Comparison of ENCODE assay signal across 20 cellular contexts in the genomic region with DNA sequence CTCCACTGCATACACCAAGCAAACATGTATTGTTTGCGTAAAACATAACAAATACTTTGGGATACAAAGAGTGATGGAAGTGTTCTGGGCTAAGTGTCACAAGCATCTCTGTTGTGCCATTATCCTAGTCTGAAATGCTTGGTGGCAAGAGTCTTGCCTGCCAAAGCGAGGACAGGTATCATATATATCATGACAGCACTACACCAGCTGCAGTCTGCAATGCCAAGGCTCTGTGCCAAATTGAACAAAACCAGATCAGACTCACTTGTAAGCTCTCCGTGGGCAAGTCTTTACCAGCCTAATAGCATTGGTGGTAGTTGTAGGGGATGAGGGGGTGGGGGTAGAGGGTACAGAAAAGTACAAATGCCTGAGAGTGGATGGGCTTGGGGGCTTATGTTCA.
A peak's percentile ranks its signal among the peaks of the same experiment; 100 is the strongest.
DNase-seq lines count a peak whose midpoint lies in the region; ATAC-seq, FAIRE-seq and TF ChIP-seq lines count a peak whose summit lies in the region.
"Had no signal": no experiment of that assay in that cellular context is flagged by ENCODE, and none has a peak within 500 bp of the region (broad histone marks: within the 10 kb centered on the region; RNA-seq: fewer than 3 reads in every experiment).

No MANE protein-coding gene starts in this region.

- H3K9me2 ChIP-seq in PC-3 (replicated peaks; ENCODE audit: low read length): no peaks in the 10 kb centered on the region

- H3K9ac ChIP-seq in GM12878 (ENCODE audit: control insufficient read depth, insufficient read depth, low read length): no peak overlapping the region
- H3K9ac ChIP-seq in PC-3 (ENCODE audit: low read length): no peak overlapping the region
- H3K9ac ChIP-seq: neural progenitor cell had no signal

- H2AFZ ChIP-seq in GM12878 (ENCODE audit: control insufficient read depth, low read depth, low read length): no peak overlapping the region
- H2AFZ ChIP-seq in PC-3 (ENCODE audit: low read length): no peak overlapping the region
- H2AFZ ChIP-seq: neural progenitor cell had no signal

- no peaks in the 10 kb centered on the region for H3K9me3 ChIP-seq in GM12878 (replicated peaks; ENCODE audit: control insufficient read depth, insufficient read depth, low read length)
- H3K9me3 ChIP-seq in PC-3 (ENCODE audit: low read length): no peaks in the 10 kb centered on the region
- H3K9me3 ChIP-seq: mucosa of descending colon had no signal

- no peak for TF ChIP-seq EP300 in GM12878 (IDR thresholded peaks at IDR 0.05; ENCODE audit: borderline replicate concordance in 1 of 2, control insufficient read depth in 1 of 2, low read depth in 2 of 2, low read length in 2 of 2)

- H3K4me3 ChIP-seq in GM12878 (no peak overlapping the region), H7 (ENCODE audit: insufficient read depth, low read depth, low read length) (no peak overlapping the region), PC-3 (ENCODE audit: low read length) (no peak overlapping the region)
- H3K4me3 ChIP-seq: mucosa of descending colon, neural progenitor cell, SK-N-MC had no signal

- BruUV-seq in GM12878 (replicated peaks; lab: Mats Ljungman, UMichigan) (no TSS peak), PC-3 (replicated peaks; lab: Mats Ljungman, UMichigan) (no TSS peak)

- WGBS in GM12878 (ENCODE audit: insufficient coverage, insufficient replicate concordance, low lambda C conversion rate, missing lambda C conversion rate): 29% methylated on average over 3 of the region's 3 CpGs

- no peak for TF ChIP-seq RAD21 in GM12878 (IDR thresholded peaks at IDR 0.05; ENCODE audit: insufficient read depth, low read depth, low read length)

- H3K4me2 ChIP-seq in GM12878 (ENCODE audit: control insufficient read depth, insufficient read depth): no peak overlapping the region
- H3K4me2 ChIP-seq in PC-3 (ENCODE audit: low read length): no peak overlapping the region

- H3K27me3 ChIP-seq in GM12878 (replicated peaks in 1 of 2; ENCODE audit: control insufficient read depth in 2 of 2, insufficient read depth in 2 of 2, low read length in 1 of 2) (no peaks in the 10 kb centered on the region), H7 (ENCODE audit: control insufficient read depth, insufficient read depth, low read length) (no peaks in the 10 kb centered on the region), PC-3 (ENCODE audit: low read length) (peaks cover 75% of the 10 kb centered on the region)
- H3K27me3 ChIP-seq: neural progenitor cell had no signal

- no peaks in the 10 kb centered on the region for H3K36me3 ChIP-seq in GM12878 (ENCODE audit: control insufficient read depth in 2 of 2, insufficient read depth in 2 of 2, low read length in 1 of 2)
- H3K36me3 ChIP-seq in H7 (replicated peaks; ENCODE audit: control insufficient read depth, insufficient read depth, low read length): no peaks in the 10 kb centered on the region
- no peaks in the 10 kb centered on the region for H3K36me3 ChIP-seq in PC-3 (ENCODE audit: low read depth, low read length)
- H3K36me3 ChIP-seq: neural progenitor cell had no signal

- in situ Hi-C loops in GM12878 (cut with MboI): no loop called here

- H3K27ac ChIP-seq in GM12878 (ENCODE audit: control insufficient read depth, insufficient read depth): no peak overlapping the region
- H3K27ac ChIP-seq in PC-3 (ENCODE audit: low read length): no peak overlapping the region
- H3K27ac ChIP-seq: C4-2B, neural progenitor cell, SK-N-MC had no signal

- SMC1A ChIA-PET in GM12878 (lab: Charles Lee; ENCODE audit: uncharacterized antibody, unreplicated experiment): no interaction called here

- TF ChIP-seq CTCF in GM12878 (IDR thresholded peaks at IDR 0.05 in 2 of 3, conservative IDR thresholded peaks at IDR 0.05 in 1 of 3; ENCODE audit: control insufficient read depth in 2 of 3, extremely low read depth in 1 of 3, insufficient read depth in 1 of 3, low read depth in 3 of 3, low read length in 3 of 3) (no peak), PC-3 (conservative IDR thresholded peaks at IDR 0.05; ENCODE audit: low read depth, low read length) (no peak)

- CTCF ChIA-PET in GM12878 (lab: Yijun Ruan, JAX) (no interaction called here), PC-3 (lab: Charles Lee) (interaction anchor here (0.6 kb wide), 1 partner anchor 1492 kb away, joined by 3 read pairs; no protein-coding TSS in a partner anchor)

- RAD21 ChIA-PET in GM12878 (lab: Charles Lee; ENCODE audit: unreplicated experiment): no interaction called here

- no peaks in the 10 kb centered on the region for H3F3A ChIP-seq in PC-3 (ENCODE audit: low read length, unreplicated experiment)

- no peaks in the 10 kb centered on the region for H3K79me2 ChIP-seq in GM12878 (ENCODE audit: control insufficient read depth, insufficient read depth, low read length)
- no peaks in the 10 kb centered on the region for H3K79me2 ChIP-seq in PC-3 (ENCODE audit: low read length)

- no peak for TF ChIP-seq POLR2A in GM12878 (IDR thresholded peaks at IDR 0.05; ENCODE audit: low read depth, low read length)

- no peaks in the 10 kb centered on the region for H4K20me1 ChIP-seq in GM12878 (ENCODE audit: control insufficient read depth, insufficient read depth)
- H4K20me1 ChIP-seq in PC-3 (ENCODE audit: low read length): no peaks in the 10 kb centered on the region

- FAIRE-seq in HTR-8/SVneo (lab: Jason Lieb, UNC): peak; percentile 23
- peak; percentile 7 for FAIRE-seq in GM12878 (lab: Jason Lieb, UNC)
- FAIRE-seq: urothelium cell line had no signal

- peak; percentile 62 for DNase-seq in DMS 273 (lab: John Stamatoyannopoulos, UW; ENCODE audit: unreplicated experiment)
- DNase-seq in HTR-8/SVneo (ENCODE audit: insufficient read length, low spot score): no peak
- peak; percentile 53 to 86 for DNase-seq in NCI-H2081 (lab: John Stamatoyannopoulos, UW)
- DNase-seq in GM12878 (ENCODE audit: low read depth, low spot score): no peak
- DNase-seq in NOMO-1 treated with dmso at 0.1 percent for 144 hours (lab: John Stamatoyannopoulos, UW; ENCODE audit: unreplicated experiment): no peak
- DNase-seq in H7: no peak
- no peak for DNase-seq in PC-3
- DNase-seq: activated CD8-positive, alpha-beta memory T cell treated with anti-CD3 and anti-CD28 coated beads, Interleukin-2, amount 50 U/mL, for 4 hours; activated naive CD8-positive, alpha-beta T cell treated with anti-CD3 and anti-CD28 coated beads, Interleukin-2, amount 10 ng/mL, durations not matched to agents 7 days and 5 days; effector memory CD4-positive, alpha-beta T cell; immature natural killer cell; KG1 had no signal

- POLR2A ChIA-PET in GM12878 (lab: Charles Lee): no interaction called here
- POLR2A ChIA-PET in PC-3 (lab: Charles Lee; ENCODE audit: unreplicated experiment): no interaction called here

- intact Hi-C loops in GM12878 (cut with micrococcal nuclease; ENCODE audit: unreplicated experiment): no loop called here
- intact Hi-C loops in PC-3 (cut with micrococcal nuclease): no loop called here

- H3K4me1 ChIP-seq in GM12878 (ENCODE audit: control insufficient read depth, insufficient read depth, low read length): no peaks in the 10 kb centered on the region
- no peaks in the 10 kb centered on the region for H3K4me1 ChIP-seq in PC-3 (ENCODE audit: insufficient read depth, low read length)

- no peak for ATAC-seq in GM12878
- no peak for ATAC-seq in PC-3
- ATAC-seq in HG03135 (IDR thresholded peaks at IDR 0.05; ENCODE audit: unreplicated experiment): no peak
- ATAC-seq: esophagus mucosa; mucosa of descending colon; stimulated activated effector memory CD8-positive, alpha-beta T cell treated with anti-CD3 and anti-CD28 coated beads, Interleukin-12 subunit alpha, Interleukin-12 subunit beta, amount 100 ng/mL, for 72 hours had no signal

TF ChIP-seq in GM12878, 131 proteins besides CTCF, POLR2A, EP300 and RAD21:
- TF ChIP-seq POLR2AphosphoS5 (IDR thresholded peaks at IDR 0.05; ENCODE audit: low read length) (no peak), SMAD1 (IDR thresholded peaks at IDR 0.05; ENCODE audit: low read depth, partially characterized antibody) (no peak), HDAC6 (IDR thresholded peaks at IDR 0.05; ENCODE audit: unreplicated experiment) (no peak), RBBP5 (conservative IDR thresholded peaks at IDR 0.05) (no peak), MTA2 (IDR thresholded peaks at IDR 0.05; ENCODE audit: low read depth) (no peak)
- TF ChIP-seq, protein P1, sequence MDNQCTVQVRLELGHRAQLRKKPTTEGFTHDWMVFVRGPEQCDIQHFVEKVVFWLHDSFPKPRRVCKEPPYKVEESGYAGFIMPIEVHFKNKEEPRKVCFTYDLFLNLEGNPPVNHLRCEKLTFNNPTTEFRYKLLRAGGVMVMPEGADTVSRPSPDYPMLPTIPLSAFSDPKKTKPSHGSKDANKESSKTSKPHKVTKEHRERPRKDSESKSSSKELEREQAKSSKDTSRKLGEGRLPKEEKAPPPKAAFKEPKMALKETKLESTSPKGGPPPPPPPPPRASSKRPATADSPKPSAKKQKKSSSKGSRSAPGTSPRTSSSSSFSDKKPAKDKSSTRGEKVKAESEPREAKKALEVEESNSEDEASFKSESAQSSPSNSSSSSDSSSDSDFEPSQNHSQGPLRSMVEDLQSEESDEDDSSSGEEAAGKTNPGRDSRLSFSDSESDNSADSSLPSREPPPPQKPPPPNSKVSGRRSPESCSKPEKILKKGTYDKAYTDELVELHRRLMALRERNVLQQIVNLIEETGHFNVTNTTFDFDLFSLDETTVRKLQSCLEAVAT (IDR thresholded peaks at IDR 0.05): no peak

Comparison
In these comparisons a context has a peak if more than half of its experiments do, and no peak if none do; other contexts are left out.
1. DNase-seq: peak in DMS 273 (single experiment) and NCI-H2081 (2 of 2); none in HTR-8/SVneo (single experiment), GM12878 (single experiment), NOMO-1 treated with dmso at 0.1 percent for 144 hours (single experiment), H7 (single experiment) and PC-3 (single experiment).